33 cellular contexts compared by ENCODE assay signal in the genomic region with DNA sequence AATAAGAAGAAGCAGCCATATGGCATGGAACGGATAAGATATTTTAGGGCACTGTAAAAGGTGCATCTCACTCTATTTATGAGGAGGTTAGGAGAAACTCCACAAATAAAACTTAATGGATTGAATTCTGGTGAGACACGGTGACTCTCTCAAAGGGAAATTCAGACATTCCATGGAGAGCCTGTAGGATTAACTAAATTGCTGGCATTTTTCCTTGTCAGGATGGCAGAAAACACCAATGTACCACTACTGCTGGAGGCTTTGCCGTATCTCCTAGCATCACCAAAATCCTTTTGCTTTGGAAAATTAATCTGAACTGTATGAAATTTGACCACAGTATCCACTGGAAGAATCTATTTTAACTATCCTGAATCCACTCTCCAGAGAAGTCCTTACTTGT.
"Had no signal": no experiment of that assay in that cellular context is flagged by ENCODE, and none has a peak within 500 bp of the region (broad histone marks: within the 10 kb centered on the region; RNA-seq: fewer than 3 reads in every experiment).

No MANE protein-coding gene starts in this region.

- H3K36me3 Mint-ChIP-seq: activated naive CD8-positive, alpha-beta T cell; brain; T-cell had no signal

- H3K4me3 Mint-ChIP-seq: activated B cell treated with CpG ODN at 0.5 μM for 24 hours; activated CD8-positive, alpha-beta T cell treated with anti-CD3 and anti-CD28 coated beads for 36 hours; activated naive CD8-positive, alpha-beta T cell; activated T-cell treated with anti-CD3 and anti-CD28 coated beads, Interleukin-2, amount 50 U/mL, for 4 hours; activated T-helper 17 cell treated with anti-CD3 and anti-CD28 coated beads, Interleukin-2, amount 50 U/mL, for 72 hours; dendritic cell treated with granulocyte-macrophage colony-stimulating factor and Interleukin-4, amounts not matched to agents 40 ng/mL and 50 ng/mL, for 4 days; endodermal cell; T-cell; T-helper 1 cell treated with Interleukin-12 subunit alpha and Interleukin-12 subunit beta and Interleukin-4 antibody, amounts not matched to agents 30 μg/mL and 1 μg/mL, for 36 hours had no signal

- H3K27ac ChIP-seq: adrenal gland, breast epithelium, cardiac muscle cell, coronary artery, dorsolateral prefrontal cortex, WERI-Rb-1 had no signal

- ATAC-seq: activated CD4-positive, CD25-positive, alpha-beta regulatory T cell treated with anti-CD3 and anti-CD28 coated beads, Interleukin-2, amount 50 U/mL, for 24 hours; activated CD8-positive, alpha-beta T cell treated with anti-CD3 and anti-CD28 coated beads for 36 hours; activated T-cell treated with anti-CD3 and anti-CD28 coated beads, Interleukin-2, amount 50 U/mL, for 4 hours; activated T-helper 17 cell treated with anti-CD3 and anti-CD28 coated beads, Interleukin-2, amount 50 U/mL, for 72 hours; esophagus mucosa; T-cell had no signal

- H3K27ac Mint-ChIP-seq: activated B cell treated with CpG ODN at 0.5 μM for 24 hours; activated CD8-positive, alpha-beta T cell treated with anti-CD3 and anti-CD28 coated beads for 36 hours; activated naive CD8-positive, alpha-beta T cell; activated T-helper 17 cell treated with anti-CD3 and anti-CD28 coated beads, Interleukin-2, amount 50 U/mL, for 72 hours; dendritic cell treated with granulocyte-macrophage colony-stimulating factor and Interleukin-4, amounts not matched to agents 40 ng/mL and 50 ng/mL, for 4 days; endodermal cell; T-cell; T-helper 1 cell treated with Interleukin-12 subunit alpha and Interleukin-12 subunit beta and Interleukin-4 antibody, amounts not matched to agents 30 μg/mL and 1 μg/mL, for 36 hours had no signal

- H3K27me3 ChIP-seq: adrenal gland, breast epithelium, cardiac muscle cell had no signal

- H3K27me3 Mint-ChIP-seq: activated B cell treated with CpG ODN at 0.5 μM for 24 hours; brain; dendritic cell treated with granulocyte-macrophage colony-stimulating factor and Interleukin-4, amounts not matched to agents 40 ng/mL and 50 ng/mL, for 4 days had no signal

- H3K4me1 Mint-ChIP-seq: activated B cell treated with CpG ODN at 0.5 μM for 24 hours; activated T-helper 17 cell treated with anti-CD3 and anti-CD28 coated beads, Interleukin-2, amount 50 U/mL, for 72 hours; endodermal cell; T-cell had no signal

- H3K9me3 ChIP-seq: adrenal gland, breast epithelium had no signal

- H3K4me1 ChIP-seq: adrenal gland, breast epithelium had no signal

- DNase-seq: activated B cell treated with CpG ODN at 0.5 μM for 24 hours; activated CD4-positive, alpha-beta T cell treated with anti-CD3 and anti-CD28 coated beads for 48 hours; activated CD4-positive, alpha-beta T cell treated with anti-CD3 and anti-CD28 coated beads, Interleukin-2, amount 50 U/mL, for 1 hour; activated CD4-positive, alpha-beta T cell treated with anti-CD3 and anti-CD28 coated beads, Interleukin-2, amount 50 U/mL, for 48 hours; activated CD8-positive, alpha-beta memory T cell treated with anti-CD3 and anti-CD28 coated beads for 24 hours; activated CD8-positive, alpha-beta T cell treated with anti-CD3 and anti-CD28 coated beads for 36 hours; activated effector memory CD4-positive, alpha-beta T cell treated with Interleukin-2 at 50 U/mL for 16 hours; activated gamma-delta T cell treated with Interleukin-2 at 50 U/mL for 16 hours; activated naive CD4-positive, alpha-beta T cell treated with anti-CD3 and anti-CD28 coated beads, Interleukin-2, amount 50 U/mL, for 16 hours; activated naive CD4-positive, alpha-beta T cell treated with Interleukin-2 at 50 U/mL for 16 hours; activated T-cell treated with anti-CD3 and anti-CD28 coated beads, Interleukin-2, amount 50 U/mL, for 4 hours; adrenal gland; amygdala; aorta; central memory CD4-positive, alpha-beta T cell; dorsolateral prefrontal cortex; effector memory CD4-positive, alpha-beta T cell; endodermal cell; foreskin fibroblast; head of caudate nucleus; T-cell; T-helper 9 cell; WERI-Rb-1 had no signal

- H3K9me3 Mint-ChIP-seq: activated B cell treated with CpG ODN at 0.5 μM for 24 hours; activated CD8-positive, alpha-beta T cell treated with anti-CD3 and anti-CD28 coated beads for 36 hours; activated T-cell treated with anti-CD3 and anti-CD28 coated beads, Interleukin-2, amount 50 U/mL, for 4 hours; activated T-helper 17 cell treated with anti-CD3 and anti-CD28 coated beads, Interleukin-2, amount 50 U/mL, for 72 hours; dendritic cell treated with granulocyte-macrophage colony-stimulating factor and Interleukin-4, amounts not matched to agents 40 ng/mL and 50 ng/mL, for 4 days; endodermal cell; T-cell; T-helper 1 cell treated with Interleukin-12 subunit alpha and Interleukin-12 subunit beta and Interleukin-4 antibody, amounts not matched to agents 30 μg/mL and 1 μg/mL, for 36 hours had no signal

- H3K36me3 ChIP-seq: adrenal gland, breast epithelium, cardiac muscle cell, WERI-Rb-1 had no signal

- H3K4me3 ChIP-seq: adrenal gland, breast epithelium, cardiac muscle cell, coronary artery, dorsolateral prefrontal cortex had no signal
